In the genomic region with DNA sequence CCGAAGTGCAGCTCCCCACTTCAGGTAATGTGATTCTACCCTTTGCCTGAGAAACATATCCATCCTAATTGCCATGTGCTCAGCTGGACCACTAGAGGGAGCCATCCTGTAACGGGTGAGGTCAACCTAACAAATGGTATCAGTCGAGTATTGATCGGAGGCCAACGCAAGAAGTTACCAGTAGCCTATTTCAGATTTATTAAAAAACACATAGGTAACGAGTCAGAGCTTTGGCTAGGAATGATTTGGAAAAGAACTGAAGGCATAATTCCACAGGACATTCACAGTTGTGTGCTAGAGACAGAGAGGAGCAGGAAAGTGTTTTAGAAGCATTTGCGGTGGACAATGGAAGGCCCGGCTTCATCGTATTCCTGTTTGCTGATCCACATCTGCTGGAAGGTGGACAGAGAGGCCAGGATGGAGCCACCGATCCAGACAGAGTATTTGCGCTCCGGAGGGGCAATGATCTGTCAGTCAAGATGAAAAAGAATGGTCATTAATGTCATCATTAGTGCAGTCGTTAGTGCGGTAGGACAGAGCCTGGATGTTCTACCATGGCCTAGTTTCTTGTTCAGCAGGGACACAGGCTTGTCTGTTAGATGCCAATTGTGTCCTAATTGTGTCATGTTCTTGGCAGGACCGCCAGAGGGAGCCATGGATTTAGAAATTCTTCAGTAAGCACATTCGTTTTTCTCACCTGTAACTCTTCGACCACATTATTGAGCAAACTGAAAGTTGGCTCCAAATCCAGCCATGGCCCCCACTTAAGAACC, we compare ENCODE assay signal across 8 cellular contexts. TPM values are rescaled to one million over a fixed set of nuclear protein-coding genes. Genes with fewer than 3 reads are reported as not detected.
DNase-seq lines count a peak whose midpoint lies in the region; ATAC-seq and TF ChIP-seq lines count a peak whose summit lies in the region.

No MANE protein-coding gene starts in this region.

- peaks cover 45% of the 10 kb centered on the region for H3K4me1 Mint-ChIP-seq in chondrocyte (ENCODE audit: low read depth)

- H3K27ac Mint-ChIP-seq in chondrocyte (ENCODE audit: unreplicated experiment), result peak overlapping the region; percentile 68

- H3K4me3 Mint-ChIP-seq in chondrocyte (ENCODE audit: unreplicated experiment), result no peak overlapping the region

- H3K9me3 Mint-ChIP-seq in chondrocyte (ENCODE audit: low read depth), result no peaks in the 10 kb centered on the region

- TF ChIP-seq CTCF in chondrocyte (IDR thresholded peaks at IDR 0.05), result peak; percentile 83

- ATAC-seq in HG02798 (IDR thresholded peaks at IDR 0.05; ENCODE audit: poor library complexity, unreplicated experiment) (peak; percentile 46), left colon (peak; percentile 76), GM18870 (IDR thresholded peaks at IDR 0.05; ENCODE audit: unreplicated experiment) (no peak)

- H3K36me3 Mint-ChIP-seq in chondrocyte (ENCODE audit: low read depth), result peaks cover 40% of the 10 kb centered on the region

- intact Hi-C loops in left colon (cut with DNase I, micrococcal nuclease), result loop anchor here (2.0 to 10.0 kb wide), 4 partner anchors 52 to 282 kb away; no protein-coding TSS in a partner anchor

- no peaks in the 10 kb centered on the region for H3K27me3 Mint-ChIP-seq in chondrocyte (ENCODE audit: low read depth)

- DNase-seq in EH (ENCODE audit: low read depth) (peak; percentile 80), NCI-H446 (lab: John Stamatoyannopoulos, UW) (peak; percentile 18 to 76), chondrocyte (ENCODE audit: low spot score) (no peak), left colon (peak; percentile 79 to 80)
- DNase-seq in activated CD4-positive, alpha-beta T cell treated with anti-CD3 and anti-CD28 coated beads for 24 hours (ENCODE audit: low read depth in 2 of 2), result peak; percentile 51 to 61
- peak; percentile 75 to 77 for DNase-seq in stimulated activated CD4-positive, alpha-beta T cell treated with anti-CD3 and anti-CD28 coated beads, Interleukin-2, amount 100 ng/mL, for 24 hours

RNA-seq across cellular contexts. Expression of a gene that starts 17.5 kb away (rescaled TPM):
- total RNA-seq in chondrocyte (846 to 4,145 TPM (median 3,929 TPM) in 3 replicates), left colon (100 to 1,000 TPM in 1 of 2 donors, 10 to 100 TPM in 1; 57.1 to 245 TPM)

RNA-seq across cellular contexts. Expression of a gene that starts 55.0 kb away (rescaled TPM):
- total RNA-seq in chondrocyte, result 1.6 to 2.7 TPM (median 2.1 TPM) in 3 replicates
- 10 to 100 TPM; 14.8 to 22.4 TPM for total RNA-seq in left colon

RNA-seq across cellular contexts. Expression of a gene that starts 55.5 kb away (rescaled TPM):
- total RNA-seq in chondrocyte (11.2 to 11.6 TPM (median 11.5 TPM) in 3 replicates), left colon (10 to 100 TPM; 33.8 to 54.1 TPM)
